Comparison of ENCODE assay signal across 9 cellular contexts in the genomic region with DNA sequence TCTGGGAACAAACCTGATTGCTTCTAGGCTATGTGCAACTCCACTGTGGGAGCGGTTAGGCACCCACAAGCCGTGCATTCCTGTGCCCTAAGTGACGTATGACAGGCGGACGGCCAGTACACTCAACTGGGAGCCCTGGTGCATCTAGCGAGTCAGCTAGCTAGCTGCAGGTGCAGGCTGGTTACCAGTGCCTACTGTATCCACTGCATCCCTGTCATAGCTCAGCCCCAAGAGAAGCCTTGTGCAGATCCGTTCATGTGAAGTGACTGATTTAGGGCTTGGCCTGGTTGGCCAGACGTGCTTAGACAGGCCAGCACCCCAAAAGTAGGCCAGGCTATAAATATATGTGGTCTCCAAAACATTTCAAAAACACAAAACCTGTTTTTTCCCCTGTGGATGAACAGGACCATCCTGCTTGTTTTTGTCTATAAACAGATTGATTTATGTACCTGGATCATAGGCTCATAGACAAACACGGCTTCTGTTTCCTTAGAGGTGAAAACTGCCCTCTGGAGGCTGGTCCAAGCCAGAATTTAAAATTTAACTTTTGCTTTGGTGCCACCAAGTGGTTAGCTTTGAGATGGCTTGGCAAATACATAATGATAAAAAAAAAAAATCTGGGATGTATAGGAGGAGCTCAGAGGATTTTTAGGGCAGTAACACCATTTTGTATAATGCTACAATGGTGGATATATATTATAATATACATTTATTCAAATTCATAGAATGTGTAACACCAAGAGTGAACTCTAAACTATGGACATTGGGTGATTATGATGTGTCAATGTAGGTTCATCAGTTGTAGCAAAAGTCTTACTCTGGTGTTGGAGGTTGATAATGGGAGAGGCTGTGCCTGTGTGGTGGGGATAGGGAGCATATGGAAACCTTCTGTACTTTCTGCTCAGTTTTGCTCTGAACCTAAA.
A peak's percentile ranks its signal among the peaks of the same experiment; 100 is the strongest.
DNase-seq lines count a peak whose midpoint lies in the region; ATAC-seq and TF ChIP-seq lines count a peak whose summit lies in the region.
"Had no signal": no experiment of that assay in that cellular context is flagged by ENCODE, and none has a peak within 500 bp of the region (broad histone marks: within the 10 kb centered on the region; RNA-seq: fewer than 3 reads in every experiment).

No MANE protein-coding gene starts in this region.

- no peak for DNase-seq in CD14-positive monocyte (ENCODE audit: low spot score)
- peak; percentile 42 for DNase-seq in NCI-H2196 treated with DMSO at 0.1 percent for 48 hours (lab: John Stamatoyannopoulos, UW; ENCODE audit: unreplicated experiment)
- peak; percentile 32 for DNase-seq in WTC11 (ENCODE audit: low spot score)
- DNase-seq in coronary artery (ENCODE audit: low spot score), result no peak
- DNase-seq in right lobe of liver, result peak in 1 of 3 donors; percentile 53
- DNase-seq in stimulated activated CD8-positive, alpha-beta memory T cell treated with anti-CD3 and anti-CD28 coated beads, Interleukin-2, amount 100 ng/mL, for 1 hour (ENCODE audit: low read depth in 2 of 2), result peak; percentile 4 to 10

- CTCF ChIA-PET in WTC11 (lab: Charles Lee), result interaction anchor here (0.6 to 2.2 kb wide), 41 partner anchors 8 to 782 kb away, joined by 3 to 16 read pairs (median 3); a partner anchor contains a TSS

- intact Hi-C loops in CD14-positive monocyte (cut with micrococcal nuclease), result no loop called here
- intact Hi-C loops in right lobe of liver (cut with DNase I), result loop anchor here (10.0 kb wide), 1 partner anchor 139 kb away; a partner anchor contains a TSS

- ATAC-seq in GM19035 (IDR thresholded peaks at IDR 0.05; ENCODE audit: unreplicated experiment) (peak; percentile 98), HG03159 (IDR thresholded peaks at IDR 0.05; ENCODE audit: unreplicated experiment) (peak; percentile 94), WTC11 (peak; percentile 90), right lobe of liver (peak; percentile 97 to 99 (median 98))

- TF ChIP-seq POLR2A in right lobe of liver (IDR thresholded peaks at IDR 0.05), result no peak

- H3K4me1 Mint-ChIP-seq in CD14-positive monocyte (no peaks in the 10 kb centered on the region), WTC11 (no peaks in the 10 kb centered on the region)

- POLR2A ChIA-PET in WTC11 (lab: Charles Lee), result interaction anchor here (1.0 kb wide), 1 partner anchor 127 kb away, joined by 4 read pairs; no protein-coding TSS in a partner anchor

- H3K4me3 ChIP-seq in coronary artery (peak overlapping the region; percentile 4), right lobe of liver (no peak overlapping the region)
- H3K4me3 ChIP-seq: SJSA1 had no signal

- H3K4me3 Mint-ChIP-seq in CD14-positive monocyte, result no peak overlapping the region
- H3K4me3 Mint-ChIP-seq in WTC11, result no peak overlapping the region

- H3K36me3 ChIP-seq in right lobe of liver, result no peaks in the 10 kb centered on the region
- H3K36me3 ChIP-seq: SJSA1 had no signal

- H3K27me3 Mint-ChIP-seq in CD14-positive monocyte (ENCODE audit: low read depth in 3 of 3), result peaks cover 0 to 3% (median 0%) of the 10 kb centered on the region in 3 donors
- no peaks in the 10 kb centered on the region for H3K27me3 Mint-ChIP-seq in WTC11 (ENCODE audit: low read depth)

- H3K9me3 ChIP-seq in right lobe of liver, result no peaks in the 10 kb centered on the region
- H3K9me3 ChIP-seq: SJSA1 had no signal

- H3K27ac ChIP-seq in coronary artery (peak overlapping the region in 1 of 2 donors; percentile 20), right lobe of liver (peak overlapping the region in 1 of 3 donors; percentile 9)
- H3K27ac ChIP-seq: SJSA1 had no signal

- no peaks in the 10 kb centered on the region for H3K4me1 ChIP-seq in right lobe of liver
- H3K4me1 ChIP-seq: SJSA1 had no signal

- TF ChIP-seq CTCF in CD14-positive monocyte (IDR thresholded peaks at IDR 0.05) (peak; percentile 81), WTC11 (IDR thresholded peaks at IDR 0.05) (peak; percentile 57; the same call in 1 of the 2 replicates), coronary artery (IDR thresholded peaks at IDR 0.05) (peak; percentile 77), right lobe of liver (IDR thresholded peaks at IDR 0.05) (peak; percentile 83 to 93 (median 87))

- no peaks in the 10 kb centered on the region for H3K27me3 ChIP-seq in right lobe of liver
- H3K27me3 ChIP-seq: SJSA1 had no signal

- H3K27ac Mint-ChIP-seq in CD14-positive monocyte (no peak overlapping the region), WTC11 (no peak overlapping the region)

- H3K36me3 Mint-ChIP-seq in CD14-positive monocyte, result no peaks in the 10 kb centered on the region
- no peaks in the 10 kb centered on the region for H3K36me3 Mint-ChIP-seq in WTC11

- H3K9me3 Mint-ChIP-seq in CD14-positive monocyte (no peaks in the 10 kb centered on the region), WTC11 (no peaks in the 10 kb centered on the region)

- WGBS in right lobe of liver (ENCODE audit: insufficient coverage, low coverage, low lambda C conversion rate, missing lambda C conversion rate), result 56% methylated on average over 5 of the region's 9 CpGs

TF ChIP-seq in WTC11, 78 proteins besides CTCF, POLR2A, EP300 and RAD21 (continues in another document):
- TF ChIP-seq FOXP1 (CRISPR knock-in tag; IDR thresholded peaks at IDR 0.05; ENCODE audit: borderline replicate concordance), result no peak
- TF ChIP-seq ZNF416 (CRISPR knock-in tag; IDR thresholded peaks at IDR 0.05), result no peak
- no peak for TF ChIP-seq TEAD4 (CRISPR knock-in tag; IDR thresholded peaks at IDR 0.05)
- TF ChIP-seq, protein P1, sequence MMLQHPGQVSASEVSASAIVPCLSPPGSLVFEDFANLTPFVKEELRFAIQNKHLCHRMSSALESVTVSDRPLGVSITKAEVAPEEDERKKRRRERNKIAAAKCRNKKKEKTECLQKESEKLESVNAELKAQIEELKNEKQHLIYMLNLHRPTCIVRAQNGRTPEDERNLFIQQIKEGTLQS (CRISPR knock-in tag; conservative IDR thresholded peaks at IDR 0.05), result no peak
- TF ChIP-seq MYBL2 (CRISPR knock-in tag; IDR thresholded peaks at IDR 0.05), result no peak
- TF ChIP-seq, protein P2, sequence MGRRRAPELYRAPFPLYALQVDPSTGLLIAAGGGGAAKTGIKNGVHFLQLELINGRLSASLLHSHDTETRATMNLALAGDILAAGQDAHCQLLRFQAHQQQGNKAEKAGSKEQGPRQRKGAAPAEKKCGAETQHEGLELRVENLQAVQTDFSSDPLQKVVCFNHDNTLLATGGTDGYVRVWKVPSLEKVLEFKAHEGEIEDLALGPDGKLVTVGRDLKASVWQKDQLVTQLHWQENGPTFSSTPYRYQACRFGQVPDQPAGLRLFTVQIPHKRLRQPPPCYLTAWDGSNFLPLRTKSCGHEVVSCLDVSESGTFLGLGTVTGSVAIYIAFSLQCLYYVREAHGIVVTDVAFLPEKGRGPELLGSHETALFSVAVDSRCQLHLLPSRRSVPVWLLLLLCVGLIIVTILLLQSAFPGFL (CRISPR knock-in tag; IDR thresholded peaks at IDR 0.05; ENCODE audit: borderline replicate concordance), result no peak
- TF ChIP-seq, protein P3, sequence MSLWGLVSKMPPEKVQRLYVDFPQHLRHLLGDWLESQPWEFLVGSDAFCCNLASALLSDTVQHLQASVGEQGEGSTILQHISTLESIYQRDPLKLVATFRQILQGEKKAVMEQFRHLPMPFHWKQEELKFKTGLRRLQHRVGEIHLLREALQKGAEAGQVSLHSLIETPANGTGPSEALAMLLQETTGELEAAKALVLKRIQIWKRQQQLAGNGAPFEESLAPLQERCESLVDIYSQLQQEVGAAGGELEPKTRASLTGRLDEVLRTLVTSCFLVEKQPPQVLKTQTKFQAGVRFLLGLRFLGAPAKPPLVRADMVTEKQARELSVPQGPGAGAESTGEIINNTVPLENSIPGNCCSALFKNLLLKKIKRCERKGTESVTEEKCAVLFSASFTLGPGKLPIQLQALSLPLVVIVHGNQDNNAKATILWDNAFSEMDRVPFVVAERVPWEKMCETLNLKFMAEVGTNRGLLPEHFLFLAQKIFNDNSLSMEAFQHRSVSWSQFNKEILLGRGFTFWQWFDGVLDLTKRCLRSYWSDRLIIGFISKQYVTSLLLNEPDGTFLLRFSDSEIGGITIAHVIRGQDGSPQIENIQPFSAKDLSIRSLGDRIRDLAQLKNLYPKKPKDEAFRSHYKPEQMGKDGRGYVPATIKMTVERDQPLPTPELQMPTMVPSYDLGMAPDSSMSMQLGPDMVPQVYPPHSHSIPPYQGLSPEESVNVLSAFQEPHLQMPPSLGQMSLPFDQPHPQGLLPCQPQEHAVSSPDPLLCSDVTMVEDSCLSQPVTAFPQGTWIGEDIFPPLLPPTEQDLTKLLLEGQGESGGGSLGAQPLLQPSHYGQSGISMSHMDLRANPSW (CRISPR knock-in tag; conservative IDR thresholded peaks at IDR 0.05; ENCODE audit: low read depth), result no peak
- TF ChIP-seq OVOL2 (CRISPR knock-in tag; IDR thresholded peaks at IDR 0.05; ENCODE audit: borderline replicate concordance), result no peak
- TF ChIP-seq, protein P4, sequence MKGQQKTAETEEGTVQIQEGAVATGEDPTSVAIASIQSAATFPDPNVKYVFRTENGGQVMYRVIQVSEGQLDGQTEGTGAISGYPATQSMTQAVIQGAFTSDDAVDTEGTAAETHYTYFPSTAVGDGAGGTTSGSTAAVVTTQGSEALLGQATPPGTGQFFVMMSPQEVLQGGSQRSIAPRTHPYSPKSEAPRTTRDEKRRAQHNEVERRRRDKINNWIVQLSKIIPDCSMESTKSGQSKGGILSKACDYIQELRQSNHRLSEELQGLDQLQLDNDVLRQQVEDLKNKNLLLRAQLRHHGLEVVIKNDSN (CRISPR knock-in tag; IDR thresholded peaks at IDR 0.05), result no peak
- TF ChIP-seq GRHL2 (CRISPR knock-in tag; IDR thresholded peaks at IDR 0.05; ENCODE audit: insufficient replicate concordance, severe bottlenecking), result no peak
- TF ChIP-seq, protein P5, sequence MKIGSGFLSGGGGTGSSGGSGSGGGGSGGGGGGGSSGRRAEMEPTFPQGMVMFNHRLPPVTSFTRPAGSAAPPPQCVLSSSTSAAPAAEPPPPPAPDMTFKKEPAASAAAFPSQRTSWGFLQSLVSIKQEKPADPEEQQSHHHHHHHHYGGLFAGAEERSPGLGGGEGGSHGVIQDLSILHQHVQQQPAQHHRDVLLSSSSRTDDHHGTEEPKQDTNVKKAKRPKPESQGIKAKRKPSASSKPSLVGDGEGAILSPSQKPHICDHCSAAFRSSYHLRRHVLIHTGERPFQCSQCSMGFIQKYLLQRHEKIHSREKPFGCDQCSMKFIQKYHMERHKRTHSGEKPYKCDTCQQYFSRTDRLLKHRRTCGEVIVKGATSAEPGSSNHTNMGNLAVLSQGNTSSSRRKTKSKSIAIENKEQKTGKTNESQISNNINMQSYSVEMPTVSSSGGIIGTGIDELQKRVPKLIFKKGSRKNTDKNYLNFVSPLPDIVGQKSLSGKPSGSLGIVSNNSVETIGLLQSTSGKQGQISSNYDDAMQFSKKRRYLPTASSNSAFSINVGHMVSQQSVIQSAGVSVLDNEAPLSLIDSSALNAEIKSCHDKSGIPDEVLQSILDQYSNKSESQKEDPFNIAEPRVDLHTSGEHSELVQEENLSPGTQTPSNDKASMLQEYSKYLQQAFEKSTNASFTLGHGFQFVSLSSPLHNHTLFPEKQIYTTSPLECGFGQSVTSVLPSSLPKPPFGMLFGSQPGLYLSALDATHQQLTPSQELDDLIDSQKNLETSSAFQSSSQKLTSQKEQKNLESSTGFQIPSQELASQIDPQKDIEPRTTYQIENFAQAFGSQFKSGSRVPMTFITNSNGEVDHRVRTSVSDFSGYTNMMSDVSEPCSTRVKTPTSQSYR (CRISPR knock-in tag; IDR thresholded peaks at IDR 0.05), result no peak

Comparison
In these comparisons a context has a peak if more than half of its experiments do, and no peak if none do; other contexts are left out.
1. DNase-seq: peak in NCI-H2196 treated with DMSO at 0.1 percent for 48 hours (single experiment), WTC11 (single experiment) and stimulated activated CD8-positive, alpha-beta memory T cell treated with anti-CD3 and anti-CD28 coated beads, Interleukin-2, amount 100 ng/mL, for 1 hour (2 of 2); none in CD14-positive monocyte (single experiment) and coronary artery (single experiment).
2. intact Hi-C loops: an anchor here in right lobe of liver (10.0 kb wide); none called in CD14-positive monocyte.
3. Peak in every context shown above with its lines, with median percentiles within 50 percentile points of each other: CTCF ChIP-seq and ATAC-seq.